ENCODE assay signal across 24 cellular contexts in the genomic region with DNA sequence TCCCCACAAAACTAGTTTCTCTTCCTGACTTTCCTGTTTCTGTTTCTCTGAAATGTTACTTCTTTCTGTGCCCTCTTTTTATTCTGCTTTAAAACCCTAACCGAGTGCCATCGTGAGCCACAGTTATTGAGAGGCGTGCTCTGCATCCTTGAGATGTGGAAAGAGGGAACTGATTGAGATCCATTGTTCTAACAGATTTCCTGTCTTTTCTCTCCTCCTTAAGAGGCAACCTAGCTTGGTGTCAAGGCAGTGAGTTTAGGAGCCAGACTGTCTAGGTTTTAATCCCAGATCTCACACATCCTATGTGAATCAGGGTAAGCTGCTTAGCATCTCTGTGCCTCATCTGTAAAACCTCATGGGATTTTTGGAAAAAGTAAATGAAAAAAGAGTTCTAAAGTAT. TPM values are rescaled to one million over a fixed set of nuclear protein-coding genes. Genes with fewer than 3 reads are reported as not detected.
DNase-seq lines count a peak whose midpoint lies in the region; ATAC-seq and TF ChIP-seq lines count a peak whose summit lies in the region.
"Had no signal": no experiment of that assay in that cellular context is flagged by ENCODE, and none has a peak within 500 bp of the region (broad histone marks: within the 10 kb centered on the region; RNA-seq: fewer than 3 reads in every experiment).

No MANE protein-coding gene starts in this region.

- H3K4me1 Mint-ChIP-seq in activated T-helper 1 cell treated with anti-CD3 and anti-CD28 coated beads, Interleukin-12 subunit alpha, Interleukin-12 subunit beta, Interleukin-2, Interleukin-4 antibody, amounts not matched to agents 30 ng/mL and 10 ng/mL and 1 ng/mL, durations not matched to agents 14 hours and 24 hours and 36 hours (ENCODE audit: low read depth) = peaks cover 80% of the 10 kb centered on the region

- H3K4me3 ChIP-seq in coronary artery = no peak overlapping the region
- H3K4me3 ChIP-seq: body of pancreas, MG63, tibial artery had no signal

- no peaks in the 10 kb centered on the region for H3K27me3 Mint-ChIP-seq in activated T-helper 1 cell treated with anti-CD3 and anti-CD28 coated beads, Interleukin-12 subunit alpha, Interleukin-12 subunit beta, Interleukin-2, Interleukin-4 antibody, amounts not matched to agents 30 ng/mL and 10 ng/mL and 1 ng/mL, durations not matched to agents 14 hours and 24 hours and 36 hours (ENCODE audit: insufficient read depth)
- H3K27me3 Mint-ChIP-seq: dendritic cell treated with granulocyte-macrophage colony-stimulating factor and Interleukin-4, amounts not matched to agents 40 ng/mL and 50 ng/mL, for 4 days had no signal

- intact Hi-C loops in activated T-helper 1 cell treated with anti-CD3 and anti-CD28 coated beads, Interleukin-12 subunit alpha, Interleukin-12 subunit beta, Interleukin-2, Interleukin-4 antibody, amounts not matched to agents 30 ng/mL and 10 ng/mL and 1 ng/mL, durations not matched to agents 14 hours and 24 hours and 36 hours (cut with micrococcal nuclease) = loop anchor here (10.0 kb wide), 1 partner anchor 416 kb away; no protein-coding TSS in a partner anchor

- no peaks in the 10 kb centered on the region for H3K9me3 Mint-ChIP-seq in activated naive CD4-positive, alpha-beta T cell treated with anti-CD3 and anti-CD28 coated beads, Interleukin-2, amount 50 U/mL, for 72 hours
- peaks cover 7% of the 10 kb centered on the region for H3K9me3 Mint-ChIP-seq in activated T-helper 1 cell treated with anti-CD3 and anti-CD28 coated beads, Interleukin-12 subunit alpha, Interleukin-12 subunit beta, Interleukin-2, Interleukin-4 antibody, amounts not matched to agents 30 ng/mL and 10 ng/mL and 1 ng/mL, durations not matched to agents 14 hours and 24 hours and 36 hours
- H3K9me3 Mint-ChIP-seq: dendritic cell treated with granulocyte-macrophage colony-stimulating factor and Interleukin-4, amounts not matched to agents 40 ng/mL and 50 ng/mL, for 4 days had no signal

- ATAC-seq in activated naive CD4-positive, alpha-beta T cell treated with anti-CD3 and anti-CD28 coated beads, Interleukin-2, amount 50 U/mL, for 72 hours = no peak
- ATAC-seq: SK-N-SH treated with all-trans-retinoic acid at 6 μM for 48 hours had no signal

- no peak overlapping the region for H3K27ac ChIP-seq in coronary artery
- H3K27ac ChIP-seq: C4-2B, HL-60, tibial artery had no signal

- peaks cover 25 to 50% of the 10 kb centered on the region in 2 donors for H3K36me3 Mint-ChIP-seq in activated naive CD4-positive, alpha-beta T cell treated with anti-CD3 and anti-CD28 coated beads, Interleukin-2, amount 50 U/mL, for 72 hours
- H3K36me3 Mint-ChIP-seq in activated T-helper 1 cell treated with anti-CD3 and anti-CD28 coated beads, Interleukin-12 subunit alpha, Interleukin-12 subunit beta, Interleukin-2, Interleukin-4 antibody, amounts not matched to agents 30 ng/mL and 10 ng/mL and 1 ng/mL, durations not matched to agents 14 hours and 24 hours and 36 hours (ENCODE audit: low read depth) = peaks cover 65% of the 10 kb centered on the region

- peak overlapping the region; percentile 4 to 8 for H3K27ac Mint-ChIP-seq in activated naive CD4-positive, alpha-beta T cell treated with anti-CD3 and anti-CD28 coated beads, Interleukin-2, amount 50 U/mL, for 72 hours
- H3K27ac Mint-ChIP-seq in activated T-helper 1 cell treated with anti-CD3 and anti-CD28 coated beads, Interleukin-12 subunit alpha, Interleukin-12 subunit beta, Interleukin-2, Interleukin-4 antibody, amounts not matched to agents 30 ng/mL and 10 ng/mL and 1 ng/mL, durations not matched to agents 14 hours and 24 hours and 36 hours = peak overlapping the region; percentile 3
- H3K27ac Mint-ChIP-seq: dendritic cell treated with granulocyte-macrophage colony-stimulating factor and Interleukin-4, amounts not matched to agents 40 ng/mL and 50 ng/mL, for 4 days had no signal

- no peak for DNase-seq in activated naive CD4-positive, alpha-beta T cell treated with anti-CD3 and anti-CD28 coated beads, Interleukin-2, amount 50 U/mL, for 72 hours (ENCODE audit: low spot score in 2 of 2)
- DNase-seq in activated naive CD4-positive, alpha-beta T cell (lab: John Stamatoyannopoulos, UW) = no peak
- DNase-seq in activated T-helper 1 cell treated with anti-CD3 and anti-CD28 coated beads, Interleukin-12 subunit alpha, Interleukin-12 subunit beta, Interleukin-2, Interleukin-4 antibody, amounts not matched to agents 30 ng/mL and 10 ng/mL and 1 ng/mL, durations not matched to agents 14 hours and 24 hours and 36 hours (ENCODE audit: low spot score) = no peak
- DNase-seq in medulla oblongata (ENCODE audit: extremely low spot score) (peak; percentile 43), superior temporal gyrus (ENCODE audit: extremely low spot score) (peak; percentile 59), coronary artery (ENCODE audit: low spot score) (no peak), DMS153 (lab: John Stamatoyannopoulos, UW) (no peak), NOMO-1 (lab: John Stamatoyannopoulos, UW; ENCODE audit: unreplicated experiment in 2 of 2) (no peak)
- DNase-seq: activated CD8-positive, alpha-beta memory T cell treated with anti-CD3 and anti-CD28 coated beads, Interleukin-2, amount 50 U/mL, for 4 hours; activated naive CD4-positive, alpha-beta T cell treated with anti-CD3 and anti-CD28 coated beads, Interleukin-2, amount 50 U/mL, for 16 hours; foreskin melanocyte; IMR-90; mesenchymal stem cell; MG63; NCI-H187; NCI-H446 treated with DMSO at 0.1 percent for 48 hours; RPMI8226; T1000; tibial artery had no signal

- peak overlapping the region; percentile 11 for H3K4me3 Mint-ChIP-seq in activated T-helper 1 cell treated with anti-CD3 and anti-CD28 coated beads, Interleukin-12 subunit alpha, Interleukin-12 subunit beta, Interleukin-2, Interleukin-4 antibody, amounts not matched to agents 30 ng/mL and 10 ng/mL and 1 ng/mL, durations not matched to agents 14 hours and 24 hours and 36 hours
- H3K4me3 Mint-ChIP-seq: dendritic cell treated with granulocyte-macrophage colony-stimulating factor and Interleukin-4, amounts not matched to agents 40 ng/mL and 50 ng/mL, for 4 days had no signal

- no peak for TF ChIP-seq CTCF in coronary artery (IDR thresholded peaks at IDR 0.05)

RNA-seq across cellular contexts. Expression of a gene that starts 57.5 kb away (rescaled TPM):
- total RNA-seq in activated naive CD4-positive, alpha-beta T cell treated with anti-CD3 and anti-CD28 coated beads, Interleukin-2, amount 50 U/mL, for 72 hours = 10 to 100 TPM; 27.6 to 35.0 TPM
- total RNA-seq in activated T-helper 1 cell treated with anti-CD3 and anti-CD28 coated beads, Interleukin-12 subunit alpha, Interleukin-12 subunit beta, Interleukin-2, Interleukin-4 antibody, amounts not matched to agents 30 ng/mL and 10 ng/mL and 1 ng/mL, durations not matched to agents 14 hours and 24 hours and 36 hours = 53.4 TPM in 2 replicates

Comparison
In these comparisons a context has a peak if more than half of its experiments do, and no peak if none do; other contexts are left out.
1. DNase-seq: peak in medulla oblongata (single experiment) and superior temporal gyrus (single experiment); none in activated naive CD4-positive, alpha-beta T cell treated with anti-CD3 and anti-CD28 coated beads, Interleukin-2, amount 50 U/mL, for 72 hours (0 of 2), activated naive CD4-positive, alpha-beta T cell (0 of 4), activated T-helper 1 cell treated with anti-CD3 and anti-CD28 coated beads, Interleukin-12 subunit alpha, Interleukin-12 subunit beta, Interleukin-2, Interleukin-4 antibody, amounts not matched to agents 30 ng/mL and 10 ng/mL and 1 ng/mL, durations not matched to agents 14 hours and 24 hours and 36 hours (single experiment), coronary artery (single experiment), DMS153 (single experiment) and NOMO-1 (0 of 2).